Comparison of ENCODE assay signal across 10 cellular contexts in genomic region chr10:132593900-132594876, GRCh38. TPM values are rescaled to one million over a fixed set of nuclear protein-coding genes. Genes with fewer than 3 reads are reported as not detected.
A peak's percentile ranks its signal among the peaks of the same experiment; 100 is the strongest.
DNase-seq lines count a peak whose midpoint lies in the region; ATAC-seq, FAIRE-seq and TF ChIP-seq lines count a peak whose summit lies in the region.
"Had no signal": no experiment of that assay in that cellular context is flagged by ENCODE, and none has a peak within 500 bp of the region (broad histone marks: within the 10 kb centered on the region; RNA-seq: fewer than 3 reads in every experiment).

No MANE protein-coding gene starts in this region.

- no peak for TF ChIP-seq EP300 in HepG2 (IDR thresholded peaks at IDR 0.05; ENCODE audit: low read depth in 2 of 2, low read length in 2 of 2)
- TF ChIP-seq EP300 in HepG2 (CRISPR knock-in tag; IDR thresholded peaks at IDR 0.05; ENCODE audit: borderline replicate concordance): no peak

- WGBS in HepG2 (ENCODE audit: low lambda C conversion rate): 91% methylated on average over 25 of the region's 25 CpGs

- peaks cover 5% of the 10 kb centered on the region for H3K27me3 Mint-ChIP-seq in activated CD8-positive, alpha-beta memory T cell treated with anti-CD3 and anti-CD28 coated beads, Interleukin-2, amount 10 ng/mL, durations not matched to agents 7 days and 5 days

- intact Hi-C loops in HepG2 (cut with micrococcal nuclease; ENCODE audit: unreplicated experiment): loop anchor here (5.0 kb wide), 3 partner anchors 43 to 132 kb away; no protein-coding TSS in a partner anchor

- H3K27ac ChIP-seq in HepG2 (ENCODE audit: extremely low read length, insufficient read depth, low read length): no peak overlapping the region

- TF ChIP-seq CTCF in HepG2 (CRISPR knock-in tag; IDR thresholded peaks at IDR 0.05): no peak

- H3K4me3 ChIP-seq in HepG2 (replicated peaks in 1 of 3; ENCODE audit: insufficient read depth in 1 of 3, low read depth in 2 of 3, low read length in 3 of 3): no peak overlapping the region

- in situ Hi-C loops in HepG2 (cut with HindIII; ENCODE audit: extremely low pct_ligation_motif_present, low pct_unique_long_range_greater_than_20kb): no loop called here

- ATAC-seq in GM19463 (IDR thresholded peaks at IDR 0.05; ENCODE audit: unreplicated experiment): peak; percentile 81
- ATAC-seq in HG03378 (IDR thresholded peaks at IDR 0.05; ENCODE audit: unreplicated experiment): peak; percentile 70
- no peak for ATAC-seq in HepG2
- ATAC-seq in activated CD8-positive, alpha-beta memory T cell treated with anti-CD3 and anti-CD28 coated beads, Interleukin-2, amount 10 ng/mL, durations not matched to agents 7 days and 5 days: no peak

- FAIRE-seq in GM12892 (lab: Jason Lieb, UNC) (peak; percentile 84), HepG2 (lab: Jason Lieb, UNC) (no peak)

- no peaks in the 10 kb centered on the region; a peak in 1 of 5 replicates for H3K27me3 ChIP-seq in HepG2 (ENCODE audit: control insufficient read depth in 1 of 2, insufficient read depth in 2 of 2, low read length in 2 of 2)

- no peak overlapping the region for H3K4me2 ChIP-seq in HepG2 (ENCODE audit: low read depth, low read length)

- TF ChIP-seq POLR2A in GM12892 (IDR thresholded peaks at IDR 0.05; ENCODE audit: low read depth, low read length) (no peak), HepG2 (IDR thresholded peaks at IDR 0.05; ENCODE audit: insufficient read depth in 1 of 2, low read depth in 2 of 2, low read length in 2 of 2) (no peak)

- peaks cover 42% of the 10 kb centered on the region for H3K79me2 ChIP-seq in HepG2 (ENCODE audit: insufficient read depth, low read length)

- CTCF ChIA-PET in HepG2 (lab: Yijun Ruan, JAX; ENCODE audit: low intra/inter-chr PET ratio, low total read pairs): no interaction called here
- CTCF ChIA-PET in activated CD8-positive, alpha-beta memory T cell treated with anti-CD3 and anti-CD28 coated beads, Interleukin-2, amount 10 ng/mL, durations not matched to agents 7 days and 5 days (lab: Charles Lee): no interaction called here

- H3K4me3 Mint-ChIP-seq in activated CD8-positive, alpha-beta memory T cell treated with anti-CD3 and anti-CD28 coated beads, Interleukin-2, amount 10 ng/mL, durations not matched to agents 7 days and 5 days: no peak overlapping the region

- H3K27ac Mint-ChIP-seq in activated CD8-positive, alpha-beta memory T cell treated with anti-CD3 and anti-CD28 coated beads, Interleukin-2, amount 10 ng/mL, durations not matched to agents 7 days and 5 days: no peak overlapping the region

- no peaks in the 10 kb centered on the region for H4K20me1 ChIP-seq in HepG2 (ENCODE audit: insufficient read depth, low read length)

- no peaks in the 10 kb centered on the region for H3K36me3 ChIP-seq in HepG2 (replicated peaks in 1 of 2; ENCODE audit: control insufficient read depth in 1 of 2, insufficient read depth in 2 of 2, low read length in 2 of 2)

- H3K36me3 Mint-ChIP-seq in activated CD8-positive, alpha-beta memory T cell treated with anti-CD3 and anti-CD28 coated beads, Interleukin-2, amount 10 ng/mL, durations not matched to agents 7 days and 5 days: peaks cover 12% of the 10 kb centered on the region

- peaks cover 60% of the 10 kb centered on the region for H3K4me1 ChIP-seq in HepG2 (ENCODE audit: insufficient read depth, low read length)

- no peak for DNase-seq in GM12892 (ENCODE audit: insufficient read length)
- no peak for DNase-seq in HepG2 (ENCODE audit: low spot score)
- no peak for DNase-seq in activated CD8-positive, alpha-beta memory T cell treated with anti-CD3 and anti-CD28 coated beads, Interleukin-2, amount 10 ng/mL, durations not matched to agents 7 days and 5 days
- DNase-seq in effector CD8-positive, alpha-beta T cell (lab: John Stamatoyannopoulos, UW): no peak
- DNase-seq in LoVo (ENCODE audit: low spot score): no peak
- no peak for DNase-seq in NCI-H446 treated with DMSO at 0.1 percent for 48 hours (lab: John Stamatoyannopoulos, UW)
- DNase-seq: NCI-H1436, nucleus accumbens had no signal

- no peak overlapping the region for H3K9ac ChIP-seq in HepG2 (ENCODE audit: insufficient read depth, low read depth, low read length)

- H3K9me3 Mint-ChIP-seq in activated CD8-positive, alpha-beta memory T cell treated with anti-CD3 and anti-CD28 coated beads, Interleukin-2, amount 10 ng/mL, durations not matched to agents 7 days and 5 days (ENCODE audit: low read depth): peaks cover 18% of the 10 kb centered on the region

- BruUV-seq in HepG2 (replicated peaks; lab: Mats Ljungman, UMichigan): no TSS peak

- no peak overlapping the region for H2AFZ ChIP-seq in HepG2 (ENCODE audit: low read length)

- peaks cover 20% of the 10 kb centered on the region for H3K4me1 Mint-ChIP-seq in activated CD8-positive, alpha-beta memory T cell treated with anti-CD3 and anti-CD28 coated beads, Interleukin-2, amount 10 ng/mL, durations not matched to agents 7 days and 5 days

- POLR2A ChIA-PET in HepG2 (lab: Yijun Ruan, JAX): no interaction called here

- H3K9me3 ChIP-seq in HepG2 (ENCODE audit: low read length): no peaks in the 10 kb centered on the region

- TF ChIP-seq RAD21 in HepG2 (CRISPR knock-in tag; IDR thresholded peaks at IDR 0.05): no peak

TF ChIP-seq in HepG2, 621 proteins besides CTCF, POLR2A, EP300 and RAD21:
- TF ChIP-seq ZBTB38 (CRISPR knock-in tag; IDR thresholded peaks at IDR 0.05) (0 out of 2 replicates have a peak, but pooled peaks have one; percentile 35), ZNF883 (CRISPR knock-in tag; IDR thresholded peaks at IDR 0.05; ENCODE audit: not compliant biosample characterization) (no peak), ZBTB43 (CRISPR knock-in tag; conservative IDR thresholded peaks at IDR 0.05) (no peak), MLX (CRISPR knock-in tag; IDR thresholded peaks at IDR 0.05) (no peak), MNT (IDR thresholded peaks at IDR 0.05) (peak; percentile 16; the same call in 1 of the 2 replicates)

RNA-seq across cellular contexts. Expression of gene INPP5A, which starts 56.6 kb away (rescaled TPM):
- polyA plus RNA-seq in GM12892 (2012; ENCODE audit: missing spikeins): 3.6 TPM
- total RNA-seq in HepG2 (2016; rRNA removed; fragmentation: Illumina TruSeq; extraction: Trizol): 37.9 and 46.8 TPM in 2 replicates
- total RNA-seq in HepG2 (2016; cell fraction: cytosol; rRNA removed; fragmentation: Illumina TruSeq; extraction: Trizol; ENCODE audit: low read depth): 52.6 and 54.7 TPM in 2 replicates
- total RNA-seq in HepG2 (2016; cell fraction: insoluble cytoplasmic fraction; rRNA removed; fragmentation: Illumina TruSeq; extraction: Trizol): 38.3 and 42.5 TPM in 2 replicates
- total RNA-seq in HepG2 (2016; cell fraction: membrane; rRNA removed; fragmentation: Illumina TruSeq; extraction: Trizol): 103 and 110 TPM in 2 replicates
- 15.7 and 18.8 TPM in 2 replicates for total RNA-seq in HepG2 (2016; cell fraction: nucleus; rRNA removed; fragmentation: Illumina TruSeq; extraction: Trizol)
- 17.5 and 19.5 TPM in 2 replicates for polyA plus RNA-seq in HepG2 (2011; rRNA removed)
- 16.7 and 18.4 TPM in 2 replicates for polyA plus RNA-seq in HepG2 (2011; cell fraction: cytosol; rRNA removed)
- 14.6 and 14.9 TPM in 2 replicates for polyA plus RNA-seq in HepG2 (2011; cell fraction: nucleus; rRNA removed)
- polyA plus RNA-seq in HepG2 (2012): 15.8 and 18.2 TPM in 2 replicates
- 49.5 and 52.9 TPM in 2 replicates for polyA plus RNA-seq in HepG2 (2016; cell fraction: cytosol; fragmentation: Illumina TruSeq; extraction: Trizol; ENCODE audit: low read depth)
- 40.7 and 47.8 TPM in 2 replicates for polyA plus RNA-seq in HepG2 (2016; cell fraction: insoluble cytoplasmic fraction; fragmentation: Illumina TruSeq; extraction: Trizol; ENCODE audit: low read depth)
- 97.2 and 97.6 TPM in 2 replicates for polyA plus RNA-seq in HepG2 (2016; cell fraction: membrane; fragmentation: Illumina TruSeq; extraction: Trizol; ENCODE audit: low read depth)
- 25.8 and 27.0 TPM in 2 replicates for polyA plus RNA-seq in HepG2 (2016; cell fraction: nucleus; fragmentation: Illumina TruSeq; extraction: Trizol; ENCODE audit: insufficient read depth, low read depth)
- 17.0 and 32.5 TPM in 2 replicates for polyA minus RNA-seq in HepG2 (2011; rRNA and poly(A)+ RNA removed; ENCODE audit: low replicate concordance)
- polyA minus RNA-seq in HepG2 (2011; cell fraction: cytosol; rRNA and poly(A)+ RNA removed): 16.4 and 21.7 TPM in 2 replicates
- polyA minus RNA-seq in HepG2 (2011; cell fraction: nucleus; rRNA and poly(A)+ RNA removed): 19.1 and 20.6 TPM in 2 replicates
- 1 to 10 TPM; 6.6 to 7.0 TPM for total RNA-seq in activated CD8-positive, alpha-beta memory T cell treated with anti-CD3 and anti-CD28 coated beads, Interleukin-2, amount 10 ng/mL, durations not matched to agents 7 days and 5 days

Comparison
In these comparisons a context has a peak if more than half of its experiments do, and no peak if none do; other contexts are left out.
1. ATAC-seq: peak in GM19463 (single experiment) and HG03378 (single experiment); none in HepG2 (single experiment) and activated CD8-positive, alpha-beta memory T cell treated with anti-CD3 and anti-CD28 coated beads, Interleukin-2, amount 10 ng/mL, durations not matched to agents 7 days and 5 days (single experiment).